In the genomic region with DNA sequence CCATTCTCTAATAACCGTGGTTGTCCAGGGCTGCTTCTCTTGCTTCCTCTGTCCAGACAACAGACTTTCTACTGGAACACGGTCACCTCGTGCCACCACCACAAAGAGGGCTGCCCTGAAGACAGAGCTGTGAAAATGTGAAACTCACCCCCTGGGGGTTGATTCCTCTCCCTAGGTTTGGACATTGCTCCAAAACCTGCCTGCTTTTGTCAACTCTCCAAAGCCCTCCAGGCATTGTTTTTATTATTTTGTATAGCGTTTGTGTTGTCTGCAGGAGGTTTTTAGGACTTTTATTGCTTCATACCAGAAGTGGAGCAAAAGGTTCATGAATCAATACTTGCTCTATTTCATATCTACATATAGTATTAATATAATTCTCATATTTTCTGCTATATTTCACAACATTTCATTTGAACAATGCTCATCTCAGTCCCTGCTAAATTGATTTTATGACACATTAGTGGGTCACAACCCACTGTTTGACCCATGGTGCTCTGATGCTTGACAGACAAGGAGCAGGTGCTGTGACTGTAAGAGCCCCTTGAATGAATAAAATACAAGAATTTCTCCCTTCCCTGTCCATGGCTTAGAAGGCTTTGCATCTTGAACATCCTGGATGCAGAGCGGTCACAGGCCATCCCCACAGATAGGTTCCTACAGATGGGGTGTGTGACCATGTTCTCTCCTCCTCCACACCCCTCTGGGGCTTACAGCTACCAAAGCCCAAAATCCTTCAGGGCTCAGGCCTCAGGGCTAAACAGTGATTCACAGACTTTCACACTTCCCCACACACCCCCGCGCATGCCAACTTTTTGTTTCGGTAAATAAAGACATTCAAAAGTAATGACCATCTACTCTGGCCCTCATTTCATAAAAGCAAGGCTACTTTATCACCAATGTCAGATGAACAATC, we compare ENCODE assay signal across 1 cellular context.
TF ChIP-seq lines count a peak whose summit lies in the region.

No MANE protein-coding gene starts in this region.

TF ChIP-seq in H1, 55 proteins besides CTCF, POLR2A, EP300 and RAD21:
- no peak for TF ChIP-seq SUZ12 (IDR thresholded peaks at IDR 0.05; ENCODE audit: low read length)
- TF ChIP-seq JUND (IDR thresholded peaks at IDR 0.05; ENCODE audit: low read length), result no peak
- no peak for TF ChIP-seq BCL11A (IDR thresholded peaks at IDR 0.05; ENCODE audit: low read depth in 2 of 2, low read length in 2 of 2)
- no peak for TF ChIP-seq RFX5 (IDR thresholded peaks at IDR 0.05; ENCODE audit: borderline replicate concordance, low read depth, low read length)
- no peak for TF ChIP-seq CREB1 (IDR thresholded peaks at IDR 0.05)
- TF ChIP-seq FOSL1 (IDR thresholded peaks at IDR 0.05; ENCODE audit: insufficient read depth, low read depth, low read length), result no peak
- TF ChIP-seq POLR2AphosphoS5 (IDR thresholded peaks at IDR 0.05; ENCODE audit: low read depth, low read length), result no peak
- no peak for TF ChIP-seq HDAC2 (IDR thresholded peaks at IDR 0.05; ENCODE audit: borderline replicate concordance in 1 of 2, low read depth in 2 of 2, low read length in 2 of 2)
- no peak for TF ChIP-seq KDM5A (IDR thresholded peaks at IDR 0.05; ENCODE audit: low read length)
- TF ChIP-seq YY1 (IDR thresholded peaks at IDR 0.05; ENCODE audit: low read depth, low read length), result no peak
- no peak for TF ChIP-seq NANOG (IDR thresholded peaks at IDR 0.05; ENCODE audit: insufficient read depth, low read depth, low read length, poor library complexity, severe bottlenecking)
TF ChIP-seq in H1: peak in this region for 0.
